Comparison of ENCODE assay signal across 8 cellular contexts in the genomic region with DNA sequence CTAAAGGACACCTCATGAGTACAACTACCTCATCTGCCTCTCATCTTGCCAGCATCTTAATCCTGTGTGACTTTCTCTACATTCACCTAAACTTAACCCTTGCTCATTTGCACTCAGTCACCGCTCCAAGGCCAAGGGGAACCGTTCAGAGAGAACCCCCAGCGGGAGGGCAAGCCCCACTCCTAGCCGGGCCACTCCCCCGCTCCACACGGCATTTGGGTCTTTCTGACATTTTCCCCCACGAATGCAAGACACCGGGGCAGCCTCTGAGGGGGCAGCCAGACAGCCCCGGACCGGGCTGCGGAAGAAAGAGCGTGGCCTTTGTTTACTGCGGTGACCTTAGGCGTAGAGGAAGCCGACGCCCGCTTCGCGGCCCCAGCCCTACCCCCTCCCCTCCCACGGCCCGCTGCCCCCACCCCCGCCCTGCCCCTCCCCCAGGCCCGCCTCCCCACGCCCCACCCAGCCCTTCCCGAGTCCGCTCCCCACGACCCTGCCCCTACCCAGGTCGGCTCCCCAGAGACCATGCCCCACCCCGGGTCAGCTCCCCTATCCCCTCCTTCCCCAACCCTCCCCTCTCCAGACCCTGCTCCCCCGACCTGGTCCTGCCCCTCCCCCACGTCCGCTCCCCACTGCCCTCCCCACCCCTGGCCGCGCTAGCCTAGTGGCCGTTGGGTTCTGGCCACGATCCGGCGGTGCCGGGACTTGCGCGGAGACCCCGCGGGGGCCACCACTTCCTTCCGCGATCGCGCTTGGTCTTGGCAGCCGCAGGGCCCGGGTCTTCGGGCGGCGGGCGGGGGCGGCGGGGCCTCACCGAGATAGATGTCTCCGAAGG. TPM values are rescaled to one million over a fixed set of nuclear protein-coding genes. Genes with fewer than 3 reads are reported as not detected.
DNase-seq lines count a peak whose midpoint lies in the region; ATAC-seq, FAIRE-seq and TF ChIP-seq lines count a peak whose summit lies in the region.

No MANE protein-coding gene starts in this region.

- H3K27me3 Mint-ChIP-seq in activated T-helper 2 cell treated with anti-CD3 and anti-CD28 coated beads, Interferon-gamma antibody, Interleukin-2, Interleukin-4, amounts not matched to agents 10 μg/mL and 5 μg/mL and 100 μg/mL, durations not matched to agents 14 hours and 24 hours and 36 hours (ENCODE audit: low read depth): no peaks in the 10 kb centered on the region

- H3K36me3 ChIP-seq in pancreas: no peaks in the 10 kb centered on the region

- no peak for FAIRE-seq in pancreas (lab: Jason Lieb, UNC)

- H3K4me1 Mint-ChIP-seq in activated T-helper 2 cell treated with anti-CD3 and anti-CD28 coated beads, Interferon-gamma antibody, Interleukin-2, Interleukin-4, amounts not matched to agents 10 μg/mL and 5 μg/mL and 100 μg/mL, durations not matched to agents 14 hours and 24 hours and 36 hours (ENCODE audit: low read depth): peaks cover 31% of the 10 kb centered on the region

- ATAC-seq in pancreas: peak; percentile 28 to 36 (median 35)
- ATAC-seq in HG02588 (IDR thresholded peaks at IDR 0.05; ENCODE audit: unreplicated experiment): no peak

- WGBS in pancreas, 2 donors: 1% methylated on average over 39 to 55 of the region's 57 CpGs

- H3K27ac Mint-ChIP-seq in activated T-helper 2 cell treated with anti-CD3 and anti-CD28 coated beads, Interferon-gamma antibody, Interleukin-2, Interleukin-4, amounts not matched to agents 10 μg/mL and 5 μg/mL and 100 μg/mL, durations not matched to agents 14 hours and 24 hours and 36 hours: peak overlapping the region; percentile 100

- H3K27ac ChIP-seq in pancreas: peak overlapping the region; percentile 97 to 99 (median 98)

- DNase-seq in NCI-H2227 (lab: John Stamatoyannopoulos, UW; ENCODE audit: unreplicated experiment): peak; percentile 62
- no peak for DNase-seq in NCI-H2227 treated with DMSO at 0.1 percent for 48 hours (lab: John Stamatoyannopoulos, UW)
- peak; percentile 68 for DNase-seq in NCI-H69 (lab: John Stamatoyannopoulos, UW)
- peak; percentile 40 for DNase-seq in activated T-helper 2 cell treated with anti-CD3 and anti-CD28 coated beads, Interferon-gamma antibody, Interleukin-2, Interleukin-4, amounts not matched to agents 10 μg/mL and 5 μg/mL and 100 μg/mL, durations not matched to agents 14 hours and 24 hours and 36 hours (ENCODE audit: low spot score)
- DNase-seq in germinal center (ENCODE audit: low spot score): peak; percentile 65
- peak in 4 of 6 donors; percentile 29 to 68 (median 67) for DNase-seq in pancreas
- DNase-seq in midbrain (lab: John Stamatoyannopoulos, UW): no peak

- H3K4me3 Mint-ChIP-seq in activated T-helper 2 cell treated with anti-CD3 and anti-CD28 coated beads, Interferon-gamma antibody, Interleukin-2, Interleukin-4, amounts not matched to agents 10 μg/mL and 5 μg/mL and 100 μg/mL, durations not matched to agents 14 hours and 24 hours and 36 hours (ENCODE audit: low read depth): peak overlapping the region; percentile 90

- no peak for TF ChIP-seq CTCF in pancreas (IDR thresholded peaks at IDR 0.05)

- no peaks in the 10 kb centered on the region for H3K9me3 Mint-ChIP-seq in activated T-helper 2 cell treated with anti-CD3 and anti-CD28 coated beads, Interferon-gamma antibody, Interleukin-2, Interleukin-4, amounts not matched to agents 10 μg/mL and 5 μg/mL and 100 μg/mL, durations not matched to agents 14 hours and 24 hours and 36 hours

- intact Hi-C loops in activated T-helper 2 cell treated with anti-CD3 and anti-CD28 coated beads, Interferon-gamma antibody, Interleukin-2, Interleukin-4, amounts not matched to agents 10 μg/mL and 5 μg/mL and 100 μg/mL, durations not matched to agents 14 hours and 24 hours and 36 hours (cut with micrococcal nuclease): loop anchor here (1.0 kb wide), 2 partner anchors 20 to 49 kb away; no protein-coding TSS in a partner anchor
- intact Hi-C loops in pancreas (cut with DNase I): no loop called here

- H3K9me3 ChIP-seq in pancreas: no peaks in the 10 kb centered on the region

- H3K4me3 ChIP-seq in pancreas: peak overlapping the region; percentile 76 to 97 (median 90)

- H3K4me1 ChIP-seq in pancreas: peaks cover 35 to 53% (median 40%) of the 10 kb centered on the region in 3 donors

- H3K36me3 Mint-ChIP-seq in activated T-helper 2 cell treated with anti-CD3 and anti-CD28 coated beads, Interferon-gamma antibody, Interleukin-2, Interleukin-4, amounts not matched to agents 10 μg/mL and 5 μg/mL and 100 μg/mL, durations not matched to agents 14 hours and 24 hours and 36 hours (ENCODE audit: low read depth): peaks cover 42% of the 10 kb centered on the region

- no peaks in the 10 kb centered on the region for H3K27me3 ChIP-seq in pancreas

RNA-seq across cellular contexts. Expression of a gene that starts 0.8 kb away (rescaled TPM):
- total RNA-seq in activated T-helper 2 cell treated with anti-CD3 and anti-CD28 coated beads, Interferon-gamma antibody, Interleukin-2, Interleukin-4, amounts not matched to agents 10 μg/mL and 5 μg/mL and 100 μg/mL, durations not matched to agents 14 hours and 24 hours and 36 hours: 139 and 151 TPM in 2 replicates
- 10 to 100 TPM; 47.1 to 81.6 (median 62.5) TPM for total RNA-seq in pancreas
- polyA plus RNA-seq in pancreas: 100 to 1,000 TPM; 101 to 107 TPM

RNA-seq across cellular contexts. Expression of a gene that starts 43.9 kb away (rescaled TPM):
- 187 and 200 TPM in 2 replicates for total RNA-seq in activated T-helper 2 cell treated with anti-CD3 and anti-CD28 coated beads, Interferon-gamma antibody, Interleukin-2, Interleukin-4, amounts not matched to agents 10 μg/mL and 5 μg/mL and 100 μg/mL, durations not matched to agents 14 hours and 24 hours and 36 hours
- total RNA-seq in pancreas: 10 to 100 TPM in 2 of 6 donors, 1 to 10 TPM in 4; 1.2 to 22.8 (median 4.2) TPM
- 1 to 10 TPM; 3.5 TPM for polyA plus RNA-seq in pancreas

RNA-seq across cellular contexts. Expression of a gene that starts 44.7 kb away (rescaled TPM):
- total RNA-seq in activated T-helper 2 cell treated with anti-CD3 and anti-CD28 coated beads, Interferon-gamma antibody, Interleukin-2, Interleukin-4, amounts not matched to agents 10 μg/mL and 5 μg/mL and 100 μg/mL, durations not matched to agents 14 hours and 24 hours and 36 hours: 345 and 351 TPM in 2 replicates
- 1 to 10 TPM in 2 of 6 donors, under 1 TPM in 4; 0.28 to 1.3 (median 0.98) TPM for total RNA-seq in pancreas
- 1 to 10 TPM in 1 of 2 donors, under 1 TPM in 1; 0.70 to 1.0 TPM for polyA plus RNA-seq in pancreas

Comparison
In these comparisons a context has a peak if more than half of its experiments do, and no peak if none do; other contexts are left out.
1. DNase-seq: peak in NCI-H2227 (single experiment), NCI-H69 (single experiment), activated T-helper 2 cell treated with anti-CD3 and anti-CD28 coated beads, Interferon-gamma antibody, Interleukin-2, Interleukin-4, amounts not matched to agents 10 μg/mL and 5 μg/mL and 100 μg/mL, durations not matched to agents 14 hours and 24 hours and 36 hours (single experiment), germinal center (single experiment) and pancreas (4 of 6); none in NCI-H2227 treated with DMSO at 0.1 percent for 48 hours (single experiment) and midbrain (single experiment).
2. RNA of a gene that starts 44.7 kb away (total RNA-seq): 345 to 351 TPM in activated T-helper 2 cell treated with anti-CD3 and anti-CD28 coated beads, Interferon-gamma antibody, Interleukin-2, Interleukin-4, amounts not matched to agents 10 μg/mL and 5 μg/mL and 100 μg/mL, durations not matched to agents 14 hours and 24 hours and 36 hours; 0.28 to 1.3 TPM in pancreas; every median in the first group is over 100 times any median in the second.